ENCODE assay signal across 8 cellular contexts in genomic region chr1:68384321-68384813, GRCh38.
DNase-seq lines count a peak whose midpoint lies in the region; ATAC-seq and TF ChIP-seq lines count a peak whose summit lies in the region.

No MANE protein-coding gene starts in this region.

- peak overlapping the region; percentile 78 for H3K27ac ChIP-seq in fibroblast of lung (ENCODE audit: insufficient read depth, low read length)

- DNase-seq in ELR (ENCODE audit: low read depth) (peak; percentile 99), NCI-H460 (ENCODE audit: extremely low read depth, low read depth) (peak; percentile 91), fibroblast of lung (ENCODE audit: low read depth in 2 of 2) (peak; percentile 99 to 100), pons (ENCODE audit: low spot score) (peak; percentile 62), activated T-cell treated with anti-CD3 and anti-CD28 coated beads for 4 hours (no peak)
- no peak for DNase-seq in activated effector memory CD4-positive, alpha-beta T cell treated with anti-CD3 and anti-CD28 coated beads, Interleukin-2, amount 50 U/mL, for 16 hours
- DNase-seq in activated effector memory CD4-positive, alpha-beta T cell treated with Interleukin-2 at 50 U/mL for 16 hours = no peak

- H3K9ac ChIP-seq in fibroblast of lung (ENCODE audit: insufficient read depth, low read length) = no peak overlapping the region

- TF ChIP-seq CTCF in fibroblast of lung (conservative IDR thresholded peaks at IDR 0.05 in 1 of 2, IDR thresholded peaks at IDR 0.05 in 1 of 2; ENCODE audit: low read depth in 1 of 2, low read length in 2 of 2) = peak; percentile 37 to 58

- peaks cover 13% of the 10 kb centered on the region for H3K4me1 ChIP-seq in fibroblast of lung (ENCODE audit: control insufficient read depth, extremely low read depth, insufficient read depth, low read length)

- ATAC-seq in GM18867 (IDR thresholded peaks at IDR 0.05; ENCODE audit: unreplicated experiment) = no peak

- H3K79me2 ChIP-seq in fibroblast of lung (ENCODE audit: control insufficient read depth, insufficient read depth, low read length) = no peaks in the 10 kb centered on the region

- H3K36me3 ChIP-seq in fibroblast of lung (ENCODE audit: control insufficient read depth, insufficient read depth, low read length) = no peaks in the 10 kb centered on the region

- H4K20me1 ChIP-seq in fibroblast of lung (ENCODE audit: control insufficient read depth, extremely low read depth, insufficient read depth, low read length) = no peaks in the 10 kb centered on the region

- peak overlapping the region; percentile 4 for H3K4me2 ChIP-seq in fibroblast of lung (ENCODE audit: extremely low read depth, insufficient read depth, low read length)

- H3K4me3 ChIP-seq in fibroblast of lung (replicated peaks in 1 of 4; ENCODE audit: control extremely low read depth in 1 of 4, insufficient read depth in 1 of 4, low read depth in 3 of 4, low read length in 4 of 4) = no peak overlapping the region

- H2AFZ ChIP-seq in fibroblast of lung (ENCODE audit: low read length) = no peak overlapping the region

- H3K9me3 ChIP-seq in fibroblast of lung (ENCODE audit: control insufficient read depth, insufficient read depth, low read depth, low read length) = no peaks in the 10 kb centered on the region

- H3K27me3 ChIP-seq in fibroblast of lung (ENCODE audit: control insufficient read depth, insufficient read depth, low read length) = no peaks in the 10 kb centered on the region

Comparison
In these comparisons a context has a peak if more than half of its experiments do, and no peak if none do; other contexts are left out.
1. DNase-seq: peak in ELR (single experiment), NCI-H460 (single experiment), fibroblast of lung (2 of 2) and pons (single experiment); none in activated T-cell treated with anti-CD3 and anti-CD28 coated beads for 4 hours (single experiment), activated effector memory CD4-positive, alpha-beta T cell treated with anti-CD3 and anti-CD28 coated beads, Interleukin-2, amount 50 U/mL, for 16 hours (single experiment) and activated effector memory CD4-positive, alpha-beta T cell treated with Interleukin-2 at 50 U/mL for 16 hours (single experiment).